ENCODE assay signal across 8 cellular contexts in the genomic region with DNA sequence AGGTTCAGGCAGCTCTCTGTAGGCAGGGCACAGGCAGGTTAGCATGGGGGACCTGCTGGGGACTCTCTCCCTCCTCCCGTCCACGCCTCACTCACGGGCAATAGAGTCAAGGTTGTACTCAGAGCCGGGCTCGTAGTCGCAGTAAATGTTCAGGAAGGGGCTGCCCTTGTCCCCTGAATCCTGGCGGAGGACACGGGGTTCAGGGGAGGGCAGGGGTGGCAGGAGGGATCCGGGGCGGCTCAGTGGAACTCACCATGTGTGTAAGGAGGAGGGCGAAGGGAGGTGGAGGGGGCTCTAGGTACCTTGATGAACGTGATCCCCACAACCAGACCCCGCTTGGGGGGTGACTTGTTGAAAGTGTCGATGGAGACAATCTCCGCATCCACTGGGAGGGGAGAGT. TPM values are rescaled to one million over a fixed set of nuclear protein-coding genes. Genes with fewer than 3 reads are reported as not detected.
DNase-seq lines count a peak whose midpoint lies in the region; ATAC-seq and TF ChIP-seq lines count a peak whose summit lies in the region.

No MANE protein-coding gene starts in this region.

- H3K27me3 ChIP-seq in AG04450 (ENCODE audit: control insufficient read depth, insufficient read depth, low read length) (no peaks in the 10 kb centered on the region), IMR-90 (ENCODE audit: control insufficient read depth, insufficient read depth, low read length) (no peaks in the 10 kb centered on the region), breast epithelium (no peaks in the 10 kb centered on the region), muscle layer of duodenum (ENCODE audit: low read depth, low read length) (no peaks in the 10 kb centered on the region)

- H3K36me3 ChIP-seq in IMR-90 (ENCODE audit: control insufficient read depth, insufficient read depth, low read length): peaks cover 5% of the 10 kb centered on the region; the same call in 1 of the 2 replicates
- no peaks in the 10 kb centered on the region for H3K36me3 ChIP-seq in breast epithelium
- peaks cover 9 to 16% of the 10 kb centered on the region in 2 donors for H3K36me3 ChIP-seq in muscle layer of duodenum (ENCODE audit: control insufficient read depth in 1 of 2, insufficient read depth in 2 of 2, low read length in 2 of 2)

- H3K27ac ChIP-seq in AG04450 (ENCODE audit: low read depth, low read length): peak overlapping the region; percentile 2
- H3K27ac ChIP-seq in IMR-90 (ENCODE audit: insufficient read depth, low read length): no peak overlapping the region
- H3K27ac ChIP-seq in breast epithelium: no peak overlapping the region
- H3K27ac ChIP-seq in muscle layer of duodenum (ENCODE audit: low read length): peak overlapping the region; percentile 85

- CTCF ChIA-PET in AG04450 (lab: Charles Lee): interaction anchor here (1.0 to 1.8 kb wide), 6 partner anchors 15 to 217 kb away, joined by 3 to 9 read pairs (median 5); no protein-coding TSS in a partner anchor
- CTCF ChIA-PET in IMR-90 (lab: Yijun Ruan, JAX): interaction anchor here (0.8 to 2.0 kb wide), 8 partner anchors 9 to 50 kb away, joined by 3 to 12 read pairs (median 5); partner anchors contain the start of genes NAPA and SLC8A2

- peaks cover 0 to 18% of the 10 kb centered on the region in 2 experiments; a peak in 2 of 4 replicates for H3K79me1 ChIP-seq in IMR-90 (ENCODE audit: low read depth in 1 of 2, low read length in 2 of 2)

- H2BK120ac ChIP-seq in IMR-90 (ENCODE audit: low read depth, low read length): no peak overlapping the region

- 0 out of 2 replicates have a peak overlapping the region, but pooled peaks have one; percentile 67 for H4K91ac ChIP-seq in IMR-90 (ENCODE audit: insufficient read depth, low read depth, low read length)

- peak overlapping the region; percentile 49 for H3K4me2 ChIP-seq in IMR-90 (ENCODE audit: low read depth, low read length)

- H3K9ac ChIP-seq in IMR-90 (ENCODE audit: low read depth, low read length): peak overlapping the region; percentile 57; the same call in 1 of the 2 replicates

- peak overlapping the region; percentile 11 for H4K5ac ChIP-seq in IMR-90 (ENCODE audit: low read depth, low read length)

- H2AK9ac ChIP-seq in IMR-90 (replicated peaks; ENCODE audit: low read depth, low read length, poor library complexity): no peak overlapping the region

- TF ChIP-seq POLR2A in IMR-90 (IDR thresholded peaks at IDR 0.05; ENCODE audit: low read depth, low read length) (no peak), breast epithelium (IDR thresholded peaks at IDR 0.05) (no peak)

- H4K8ac ChIP-seq in IMR-90 (ENCODE audit: low read depth in 2 of 2, low read length in 2 of 2): peak overlapping the region; percentile 81 to 94

- no peak overlapping the region for H3K18ac ChIP-seq in IMR-90 (ENCODE audit: low read depth, low read length)

- DNase-seq in AG04450 (ENCODE audit: low read depth, low spot score) (no peak), IMR-90 (no peak), breast epithelium (ENCODE audit: low spot score in 2 of 2) (no peak), GM19238 (ENCODE audit: insufficient read length, low spot score) (no peak), NCI-H526 treated with DMSO at 0.1 percent for 48 hours (lab: John Stamatoyannopoulos, UW) (no peak), NCI-H748 (lab: John Stamatoyannopoulos, UW; ENCODE audit: unreplicated experiment) (no peak)
- no peak for DNase-seq in effector CD8-positive, alpha-beta T cell (lab: John Stamatoyannopoulos, UW)

- intact Hi-C loops in IMR-90 (cut with micrococcal nuclease) (loop anchor here (5.0 kb wide), 1 partner anchor 46 kb away; no protein-coding TSS in a partner anchor), breast epithelium (cut with DNase I; ENCODE audit: low total_unique reads) (no loop called here)

- no peaks in the 10 kb centered on the region for H3K9me1 ChIP-seq in IMR-90 (ENCODE audit: insufficient read depth, low read length)

- peak overlapping the region; percentile 31 for H2AK5ac ChIP-seq in IMR-90 (ENCODE audit: low read depth, low read length)

- H2BK15ac ChIP-seq in IMR-90 (ENCODE audit: low read depth, low read length): no peak overlapping the region

- peak overlapping the region; percentile 90 for H2AFZ ChIP-seq in IMR-90 (replicated peaks; ENCODE audit: low read length, poor library complexity)

- H3K9me3 ChIP-seq in AG04450 (ENCODE audit: control insufficient read depth, insufficient read depth, low read length) (no peaks in the 10 kb centered on the region; the same call in 1 of the 2 replicates), IMR-90 (ENCODE audit: control insufficient read depth, insufficient read depth, low read length) (no peaks in the 10 kb centered on the region), breast epithelium (no peaks in the 10 kb centered on the region), muscle layer of duodenum (ENCODE audit: control insufficient read depth in 1 of 2, low read length in 2 of 2) (no peaks in the 10 kb centered on the region)

- no peak overlapping the region for H2BK5ac ChIP-seq in IMR-90 (ENCODE audit: low read depth, low read length, poor library complexity, severe bottlenecking)

- H3K4me3 ChIP-seq in AG04450 (ENCODE audit: low read depth, low read length) (peak overlapping the region; percentile 80), IMR-90 (ENCODE audit: insufficient read depth, low read depth, low read length) (no peak overlapping the region), breast epithelium (peak overlapping the region in 2 of 3 donors; percentile 58 to 84), muscle layer of duodenum (ENCODE audit: low read depth in 1 of 2, low read length in 2 of 2) (peak overlapping the region; percentile 68 to 73)

- H3K56ac ChIP-seq in IMR-90 (ENCODE audit: extremely low read depth, insufficient read depth, low read length): no peak overlapping the region

- TF ChIP-seq CTCF in AG04450 (IDR thresholded peaks at IDR 0.05; ENCODE audit: low read depth, low read length) (no peak), IMR-90 (conservative IDR thresholded peaks at IDR 0.05; ENCODE audit: low read depth, low read length) (no peak), breast epithelium (IDR thresholded peaks at IDR 0.05) (no peak)

- POLR2A ChIA-PET in AG04450 (lab: Yijun Ruan, JAX) (interaction anchor here (0.6 to 1.7 kb wide), 9 partner anchors 9 to 134 kb away, joined by 3 to 10 read pairs (median 4); partner anchors contain the start of genes DHX34, NAPA and SLC8A2), IMR-90 (lab: Charles Lee; ENCODE audit: unreplicated experiment) (no interaction called here)

- 84% methylated on average over 5 of the region's 15 CpGs; no CpG with 5 or more reads in 1 of the 2 experiments for WGBS in IMR-90 (ENCODE audit: extremely low coverage in 2 of 2, insufficient read length in 1 of 2), 2 experiments

- 0 out of 2 replicates have a peak overlapping the region, but pooled peaks have one; percentile 10 for H3K14ac ChIP-seq in IMR-90 (replicated peaks; ENCODE audit: low read depth, low read length)

- H3K4ac ChIP-seq in IMR-90 (ENCODE audit: low read depth, low read length): peak overlapping the region; percentile 34

- H3K23ac ChIP-seq in IMR-90 (ENCODE audit: low read depth, low read length): no peak overlapping the region

- ATAC-seq in IMR-90 (ENCODE audit: low read depth): no peak

- in situ Hi-C loops in IMR-90 (cut with MboI; ENCODE audit: low sequenced_read_pairs): no loop called here

- H2BK20ac ChIP-seq in IMR-90 (ENCODE audit: low read depth, low read length): no peak overlapping the region

- no peaks in the 10 kb centered on the region for H4K20me1 ChIP-seq in IMR-90 (ENCODE audit: insufficient read depth, low read length)

- dilution Hi-C loops in IMR-90 (cut with HindIII; ENCODE audit: low sequenced_read_pairs, unreplicated experiment): no loop called here

- TF ChIP-seq RAD21 in IMR-90 (IDR thresholded peaks at IDR 0.05; ENCODE audit: low read length): no peak

- H3K4me1 ChIP-seq in IMR-90 (ENCODE audit: control insufficient read depth, insufficient read depth, low read length) (peaks cover 2% of the 10 kb centered on the region; the same call in 1 of the 2 replicates), breast epithelium (peaks cover 0 to 7% of the 10 kb centered on the region in 2 donors), muscle layer of duodenum (ENCODE audit: control insufficient read depth in 1 of 2, insufficient read depth in 2 of 2, low read length in 2 of 2) (peaks cover 0 to 14% of the 10 kb centered on the region in 2 donors)

- no TSS peak for BruUV-seq in IMR-90 (replicated peaks; lab: Mats Ljungman, UMichigan)

TF ChIP-seq in IMR-90, 13 proteins besides CTCF, POLR2A, EP300 and RAD21 (continues in another document):
- no peak for TF ChIP-seq FOS (IDR thresholded peaks at IDR 0.05; ENCODE audit: low read depth, low read length)
- no peak for TF ChIP-seq CEBPB (IDR thresholded peaks at IDR 0.05; ENCODE audit: low read depth, low read length)
- TF ChIP-seq RFX5 (IDR thresholded peaks at IDR 0.05; ENCODE audit: low read depth, low read length): no peak
- TF ChIP-seq CHD1 (IDR thresholded peaks at IDR 0.05; ENCODE audit: low read depth, low read length): no peak
- TF ChIP-seq SMC3 (IDR thresholded peaks at IDR 0.05; ENCODE audit: low read depth, low read length): no peak
- TF ChIP-seq MAZ (IDR thresholded peaks at IDR 0.05; ENCODE audit: borderline replicate concordance, low read depth, low read length): no peak
- TF ChIP-seq NFE2L2 (IDR thresholded peaks at IDR 0.05; ENCODE audit: low read depth, low read length): no peak

RNA-seq across cellular contexts. Expression of gene KPTN, which starts 0.8 kb away (rescaled TPM):
- polyA plus RNA-seq in AG04450 (2011; rRNA removed): 5.7 and 7.4 TPM in 2 replicates
- polyA minus RNA-seq in AG04450 (2011; rRNA and poly(A)+ RNA removed): 5.0 and 5.4 TPM in 2 replicates
- total RNA-seq in IMR-90 (2012; rRNA removed): 3.9 and 4.1 TPM in 2 replicates
- 13.5 and 15.4 TPM in 2 replicates for polyA plus RNA-seq in IMR-90 (2012; rRNA removed)
- polyA plus RNA-seq in IMR-90 (2012; cell fraction: cytosol; rRNA removed): 8.7 and 12.4 TPM in 2 replicates
- polyA plus RNA-seq in IMR-90 (2012; cell fraction: nucleus; rRNA removed; ENCODE audit: low replicate concordance): 32.1 and 54.1 TPM in 2 replicates
- total RNA-seq in breast epithelium: 1 to 10 TPM; 4.6 to 6.6 (median 6.3) TPM

RNA-seq across cellular contexts. Expression of gene SLC8A2, which starts 11.5 kb away (rescaled TPM):
- polyA plus RNA-seq in AG04450 (2011; rRNA removed): 0.05 TPM in 1 of 2 replicates, not detected in the other
- polyA minus RNA-seq in AG04450 (2011; rRNA and poly(A)+ RNA removed): 0.52 TPM in 1 of 2 replicates, not detected in the other
- not detected in 2 replicates for total RNA-seq in IMR-90 (2012; rRNA removed)
- 0.05 and 0.10 TPM in 2 replicates for polyA plus RNA-seq in IMR-90 (2012; rRNA removed)
- polyA plus RNA-seq in IMR-90 (2012; cell fraction: cytosol; rRNA removed): 0.14 TPM in 1 of 2 replicates, not detected in the other
- 0.32 and 0.45 TPM in 2 replicates for polyA plus RNA-seq in IMR-90 (2012; cell fraction: nucleus; rRNA removed; ENCODE audit: low replicate concordance)
- under 1 TPM in 2 of 3 donors, not detected in 1; under 0.01 to 0.29 TPM for total RNA-seq in breast epithelium

RNA-seq across cellular contexts. Expression of gene NAPA, which starts 31.7 kb away (rescaled TPM):
- 84.1 and 102 TPM in 2 replicates for polyA plus RNA-seq in AG04450 (2011; rRNA removed)
- polyA minus RNA-seq in AG04450 (2011; rRNA and poly(A)+ RNA removed): 110 and 148 TPM in 2 replicates
- total RNA-seq in IMR-90 (2012; rRNA removed): 51.7 and 76.4 TPM in 2 replicates
- 126 and 139 TPM in 2 replicates for polyA plus RNA-seq in IMR-90 (2012; rRNA removed)
- 107 and 159 TPM in 2 replicates for polyA plus RNA-seq in IMR-90 (2012; cell fraction: cytosol; rRNA removed)
- polyA plus RNA-seq in IMR-90 (2012; cell fraction: nucleus; rRNA removed; ENCODE audit: low replicate concordance): 81.6 and 139 TPM in 2 replicates
- 100 to 1,000 TPM in 1 of 3 donors, 10 to 100 TPM in 2; 82.4 to 117 (median 96.0) TPM for total RNA-seq in breast epithelium

Comparison
In these comparisons a context has a peak if more than half of its experiments do, and no peak if none do; other contexts are left out.
1. H3K27ac ChIP-seq: peak in AG04450 (single experiment) and muscle layer of duodenum (single experiment); none in IMR-90 (single experiment) and breast epithelium (0 of 2).